In the genomic region with DNA sequence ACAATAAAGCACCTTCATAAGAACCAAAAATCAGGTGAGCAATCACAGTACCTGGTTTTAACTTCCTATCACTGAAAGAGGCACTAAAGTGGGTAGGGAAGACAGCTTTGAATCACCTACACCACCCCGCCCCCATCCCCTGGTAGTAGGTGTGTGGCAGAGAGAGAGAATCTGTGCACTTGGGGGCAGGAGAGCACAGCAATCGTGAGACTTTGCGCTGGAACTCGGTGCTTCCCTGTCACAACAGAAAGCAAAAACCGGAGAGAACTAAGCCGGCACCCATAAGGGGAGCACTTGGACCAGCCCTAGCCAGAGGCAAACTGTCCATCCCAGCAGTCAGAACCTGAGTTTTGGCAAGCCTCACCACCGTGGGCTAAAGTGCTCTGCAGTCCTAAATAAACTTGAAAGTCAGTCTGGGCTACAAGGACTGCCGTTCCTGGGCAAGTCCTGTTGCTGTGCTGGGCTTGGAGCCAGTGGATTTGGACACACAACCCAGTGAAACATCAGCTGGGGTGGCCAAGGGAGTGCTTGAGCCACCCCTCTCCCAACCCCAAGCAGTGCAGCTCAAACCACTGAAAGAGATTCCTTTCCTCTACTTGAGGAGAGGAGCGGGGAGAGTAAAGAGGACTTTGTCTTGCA, we compare ENCODE assay signal across 22 cellular contexts. TPM values are rescaled to one million over a fixed set of nuclear protein-coding genes. Genes with fewer than 3 reads are reported as not detected.
DNase-seq lines count a peak whose midpoint lies in the region; ATAC-seq, FAIRE-seq and TF ChIP-seq lines count a peak whose summit lies in the region.
"Had no signal": no experiment of that assay in that cellular context is flagged by ENCODE, and none has a peak within 500 bp of the region (broad histone marks: within the 10 kb centered on the region; RNA-seq: fewer than 3 reads in every experiment).

No MANE protein-coding gene starts in this region.

- H3K9me3 Mint-ChIP-seq in H9 (peaks cover 60 to 63% of the 10 kb centered on the region in 2 experiments), endodermal cell (peaks cover 70% of the 10 kb centered on the region)
- H3K9me3 Mint-ChIP-seq: activated naive CD8-positive, alpha-beta T cell treated with anti-CD3 and anti-CD28 coated beads, Interleukin-2, amount 10 ng/mL, durations not matched to agents 7 days and 5 days had no signal

- H4K5ac ChIP-seq in H9 (ENCODE audit: insufficient read length, low read depth, low read length), result no peak overlapping the region

- H3K4me3 ChIP-seq in AG10803 (ENCODE audit: low read length) (no peak overlapping the region), endodermal cell (ENCODE audit: low read length) (no peak overlapping the region), right lobe of liver (no peak overlapping the region)
- H3K4me3 ChIP-seq: cardiac muscle cell, Peyer's patch, suprapubic skin had no signal

- H3K27me3 Mint-ChIP-seq in H9 (ENCODE audit: low read depth) (peaks cover 1% of the 10 kb centered on the region; the same call in 1 of the 2 replicates), endodermal cell (ENCODE audit: insufficient read depth) (no peaks in the 10 kb centered on the region)
- H3K27me3 Mint-ChIP-seq: activated naive CD8-positive, alpha-beta T cell treated with anti-CD3 and anti-CD28 coated beads, Interleukin-2, amount 10 ng/mL, durations not matched to agents 7 days and 5 days; naive B cell had no signal

- H3K27ac Mint-ChIP-seq in H9 (no peak overlapping the region), endodermal cell (no peak overlapping the region)
- H3K27ac Mint-ChIP-seq: activated naive CD8-positive, alpha-beta T cell treated with anti-CD3 and anti-CD28 coated beads, Interleukin-2, amount 10 ng/mL, durations not matched to agents 7 days and 5 days; naive B cell had no signal

- no peak overlapping the region for H3T11ph ChIP-seq in H9 (ENCODE audit: low read length)

- no peaks in the 10 kb centered on the region for H3K36me3 ChIP-seq in endodermal cell (ENCODE audit: control insufficient read depth, insufficient read depth, low read length)
- no peaks in the 10 kb centered on the region for H3K36me3 ChIP-seq in right lobe of liver
- H3K36me3 ChIP-seq: cardiac muscle cell, Peyer's patch, suprapubic skin had no signal

- no peak overlapping the region for H3K23ac ChIP-seq in H9 (ENCODE audit: insufficient read length, low read depth, low read length)

- H2BK15ac ChIP-seq in H9 (ENCODE audit: low read depth, low read length), result no peak overlapping the region

- no peak for FAIRE-seq in GM12892 (lab: Jason Lieb, UNC)
- FAIRE-seq: frontal cortex, TTC549 had no signal

- H2AFZ ChIP-seq in H9 (ENCODE audit: low read length), result peak overlapping the region; percentile 10
- H2AFZ ChIP-seq: parathyroid adenoma had no signal

- peaks cover 0 to 7% (median 3%) of the 10 kb centered on the region in 3 experiments; a peak in 6 of 7 replicates for H3K36me3 Mint-ChIP-seq in H9 (ENCODE audit: insufficient read depth in 1 of 3, low read depth in 3 of 3)
- no peaks in the 10 kb centered on the region for H3K36me3 Mint-ChIP-seq in endodermal cell (ENCODE audit: low read depth)
- H3K36me3 Mint-ChIP-seq: activated naive CD8-positive, alpha-beta T cell treated with anti-CD3 and anti-CD28 coated beads, Interleukin-2, amount 10 ng/mL, durations not matched to agents 7 days and 5 days had no signal

- no peak overlapping the region for H2BK20ac ChIP-seq in H9 (ENCODE audit: low read depth, low read length, poor library complexity, severe bottlenecking)

- H4K20me1 ChIP-seq in H9 (ENCODE audit: control insufficient read depth, insufficient read depth, insufficient read length), result no peaks in the 10 kb centered on the region

- TF ChIP-seq POLR2A in right lobe of liver (IDR thresholded peaks at IDR 0.05), result no peak
- no peak for TF ChIP-seq POLR2A in GM12892 (IDR thresholded peaks at IDR 0.05; ENCODE audit: low read depth, low read length)

- H3K4me3 Mint-ChIP-seq in H9 (no peak overlapping the region), endodermal cell (no peak overlapping the region)
- H3K4me3 Mint-ChIP-seq: activated naive CD8-positive, alpha-beta T cell treated with anti-CD3 and anti-CD28 coated beads, Interleukin-2, amount 10 ng/mL, durations not matched to agents 7 days and 5 days; naive B cell had no signal

- H3K4ac ChIP-seq in H9 (ENCODE audit: low read depth, low read length), result no peak overlapping the region

- H2AK5ac ChIP-seq in H9 (ENCODE audit: insufficient read length, low read length), result no peak overlapping the region

- H3K79me2 ChIP-seq in H9 (ENCODE audit: insufficient read depth, low read length), result no peaks in the 10 kb centered on the region
- H3K79me2 ChIP-seq: parathyroid adenoma had no signal

- H3K4me1 Mint-ChIP-seq in H9, result peaks cover 0 to 2% of the 10 kb centered on the region in 2 experiments; a peak in 1 of 4 replicates
- no peaks in the 10 kb centered on the region for H3K4me1 Mint-ChIP-seq in endodermal cell
- H3K4me1 Mint-ChIP-seq: activated naive CD8-positive, alpha-beta T cell treated with anti-CD3 and anti-CD28 coated beads, Interleukin-2, amount 10 ng/mL, durations not matched to agents 7 days and 5 days; naive B cell had no signal

- H2BK12ac ChIP-seq in H9 (ENCODE audit: insufficient read length, low read depth, low read length), result no peak overlapping the region

- H3K18ac ChIP-seq in H9 (ENCODE audit: insufficient read length, low read depth, low read length), result no peak overlapping the region

- H3K27me3 ChIP-seq in H9 (ENCODE audit: insufficient read depth, low read length) (no peaks in the 10 kb centered on the region), endodermal cell (ENCODE audit: control insufficient read depth, insufficient read depth, low read length, poor library complexity, severe bottlenecking) (no peaks in the 10 kb centered on the region), right lobe of liver (no peaks in the 10 kb centered on the region)
- H3K27me3 ChIP-seq: cardiac muscle cell, Peyer's patch, suprapubic skin had no signal

- TF ChIP-seq CTCF in AG10803 (conservative IDR thresholded peaks at IDR 0.05; ENCODE audit: low read length) (no peak), H9 (conservative IDR thresholded peaks at IDR 0.05) (no peak), endodermal cell (conservative IDR thresholded peaks at IDR 0.05) (no peak), right lobe of liver (IDR thresholded peaks at IDR 0.05) (peak in 1 of 4 donors; percentile 6)

- H3K14ac ChIP-seq in H9 (ENCODE audit: insufficient read depth, low read length), result no peak overlapping the region

- no peaks in the 10 kb centered on the region for H3K79me1 ChIP-seq in H9 (ENCODE audit: insufficient read depth, low read depth, low read length, poor library complexity, severe bottlenecking)

- no peak overlapping the region for H2BK120ac ChIP-seq in H9 (ENCODE audit: low read depth, low read length, poor library complexity, severe bottlenecking)

- intact Hi-C loops in right lobe of liver (cut with DNase I), result no loop called here

- H3K27ac ChIP-seq in H9 (ENCODE audit: insufficient read length, low read depth, low read length) (no peak overlapping the region), endodermal cell (ENCODE audit: low read depth, low read length) (no peak overlapping the region), right lobe of liver (no peak overlapping the region)
- H3K27ac ChIP-seq: cardiac muscle cell, parathyroid adenoma, Peyer's patch, suprapubic skin had no signal

- no peak overlapping the region for H3K56ac ChIP-seq in H9 (ENCODE audit: insufficient read length, low read depth, low read length)

- no CpG with 5 or more reads among the region's 9 CpGs for WGBS in H9 (ENCODE audit: extremely low coverage, insufficient read length, low lambda C conversion rate)
- 56% methylated on average over 8 of the region's 9 CpGs; no CpG with 5 or more reads in 1 of the 2 experiments for WGBS in endodermal cell (ENCODE audit: insufficient coverage in 1 of 2, insufficient read length in 1 of 2), 2 experiments
- 82% methylated on average over 6 of the region's 9 CpGs for WGBS in right lobe of liver (ENCODE audit: insufficient coverage, low coverage, low lambda C conversion rate, missing lambda C conversion rate)

- H3K23me2 ChIP-seq in H9 (ENCODE audit: insufficient read length, low read depth, low read length, poor library complexity, severe bottlenecking), result no peaks in the 10 kb centered on the region

- no peak overlapping the region for H2BK5ac ChIP-seq in H9 (ENCODE audit: insufficient read length, low read length)

- H3K9ac ChIP-seq in H9 (ENCODE audit: extremely low read depth, insufficient read length, low read length) (no peak overlapping the region), endodermal cell (ENCODE audit: extremely low read depth, low read length, poor library complexity, severe bottlenecking) (no peak overlapping the region)
- H3K9ac ChIP-seq: parathyroid adenoma had no signal

- no peak overlapping the region for H4K91ac ChIP-seq in H9 (ENCODE audit: insufficient read length, low read depth, low read length)

- H3K9me3 ChIP-seq in H9 (ENCODE audit: control insufficient read depth, low read depth, low read length) (peaks cover 10% of the 10 kb centered on the region), endodermal cell (ENCODE audit: control insufficient read depth, low read length) (no peaks in the 10 kb centered on the region), right lobe of liver (no peaks in the 10 kb centered on the region)
- H3K9me3 ChIP-seq: Peyer's patch, suprapubic skin had no signal

- no peak overlapping the region for H3K4me2 ChIP-seq in H9 (ENCODE audit: insufficient read depth, insufficient read length, low read length)

- peaks cover 3% of the 10 kb centered on the region; the same call in 1 of the 2 replicates for H3K4me1 ChIP-seq in H9 (ENCODE audit: insufficient read depth, low read length)
- H3K4me1 ChIP-seq in endodermal cell (ENCODE audit: control insufficient read depth, insufficient read depth, low read length), result no peaks in the 10 kb centered on the region
- H3K4me1 ChIP-seq in right lobe of liver, result no peaks in the 10 kb centered on the region
- H3K4me1 ChIP-seq: parathyroid adenoma, Peyer's patch, suprapubic skin had no signal

- DNase-seq in AG10803 (ENCODE audit: low read depth), result peak; percentile 13
- peak; percentile 34 for DNase-seq in H9
- peak; percentile 51 for DNase-seq in endodermal cell
- peak in 2 of 3 donors; percentile 28 to 49 for DNase-seq in right lobe of liver
- no peak for DNase-seq in GM12892 (ENCODE audit: insufficient read length)
- no peak for DNase-seq in inferior parietal cortex (ENCODE audit: extremely low spot score)
- DNase-seq: activated CD4-positive, alpha-beta T cell treated with anti-CD3 and anti-CD28 coated beads, Interleukin-2, amount 50 U/mL, for 4 hours; activated naive CD8-positive, alpha-beta T cell treated with anti-CD3 and anti-CD28 coated beads, Interleukin-2, amount 10 ng/mL, durations not matched to agents 7 days and 5 days; effector CD8-positive, alpha-beta T cell; naive B cell; NCI-H1105; NCI-H2171; NCI-H748 treated with DMSO at 0.1 percent for 48 hours had no signal

- ATAC-seq in right lobe of liver (peak; percentile 59 to 86 (median 75)), GM18868 (IDR thresholded peaks at IDR 0.05; ENCODE audit: unreplicated experiment) (no peak), HG02798 (IDR thresholded peaks at IDR 0.05; ENCODE audit: poor library complexity, unreplicated experiment) (no peak)

- H4K8ac ChIP-seq in H9 (replicated peaks; ENCODE audit: insufficient read length, low read depth, low read length), result no peak overlapping the region

RNA-seq across cellular contexts. Expression of gene NDUFB11, which starts 32.1 kb away (rescaled TPM):
- total RNA-seq in H9 (2021) (98.5 and 100 TPM in 2 replicates), endodermal cell (100 to 1,000 TPM in 1 of 2 donors, 10 to 100 TPM in 1; 86.1 to 108 TPM), right lobe of liver (10 to 100 TPM; 37.8 to 64.0 (median 50.7) TPM)
- 112 TPM for polyA plus RNA-seq in endodermal cell (2013, experiment 1 of 2)
- polyA plus RNA-seq in endodermal cell (2013, experiment 2 of 2), result 102 TPM
- 59.7 TPM for polyA plus RNA-seq in GM12892 (2012; ENCODE audit: missing spikeins)

RNA-seq across cellular contexts. Expression of gene RBM10, which starts 32.6 kb away (rescaled TPM):
- total RNA-seq in H9 (2021) (55.8 and 57.3 TPM in 2 replicates), endodermal cell (10 to 100 TPM; 48.3 to 50.6 TPM), right lobe of liver (10 to 100 TPM; 12.5 to 20.8 (median 15.2) TPM)
- polyA plus RNA-seq in endodermal cell (2013, experiment 1 of 2), result 64.6 TPM
- 58.3 TPM for polyA plus RNA-seq in endodermal cell (2013, experiment 2 of 2)
- polyA plus RNA-seq in GM12892 (2012; ENCODE audit: missing spikeins), result 19.5 TPM

RNA-seq across cellular contexts. Expression of gene RGN, which starts 34.2 kb away (rescaled TPM):
- total RNA-seq in H9 (2021) (0.20 TPM in 1 of 2 replicates, not detected in the other), endodermal cell (1 to 10 TPM; 3.9 to 5.6 TPM), right lobe of liver (100 to 1,000 TPM in 4 of 6 experiments, 10 to 100 TPM in 2; 44.6 to 292 (median 130) TPM)
- polyA plus RNA-seq in endodermal cell (2013, experiment 1 of 2), result 1.4 TPM
- 1.7 TPM for polyA plus RNA-seq in endodermal cell (2013, experiment 2 of 2)
- polyA plus RNA-seq in GM12892 (2012; ENCODE audit: missing spikeins), result not detected
- total RNA-seq: activated naive CD8-positive, alpha-beta T cell treated with anti-CD3 and anti-CD28 coated beads, Interleukin-2, amount 10 ng/mL, durations not matched to agents 7 days and 5 days; G401 had no signal

Comparison
In these comparisons a context has a peak if more than half of its experiments do, and no peak if none do; other contexts are left out.
1. DNase-seq: peak in AG10803 (single experiment), H9 (single experiment), endodermal cell (single experiment) and right lobe of liver (2 of 3); none in GM12892 (single experiment) and inferior parietal cortex (single experiment).
2. ATAC-seq: peak in right lobe of liver (4 of 4); none in GM18868 (single experiment) and HG02798 (single experiment).
3. RNA of gene RGN, which starts 34.2 kb away (total RNA-seq): 44.6 to 292 TPM in right lobe of liver; 3.9 to 5.6 TPM in endodermal cell and 0.20 TPM in H9; every median in the first group is over 4 times any median in the second.